In genomic region chr11:44095506-44096359, GRCh38 we compare ENCODE assay signal across 8 cellular contexts. TPM values are rescaled to one million over a fixed set of nuclear protein-coding genes. Genes with fewer than 3 reads are reported as not detected.
A peak's percentile ranks its signal among the peaks of the same experiment; 100 is the strongest.
DNase-seq lines count a peak whose midpoint lies in the region; ATAC-seq and TF ChIP-seq lines count a peak whose summit lies in the region.

EXT2 (plus strand) TSS chr11:44095678; CDS start chr11:44107713, 12,035 bp downstream.

- H3K36me3 ChIP-seq in adrenal gland (replicated peaks in 1 of 2) = no peaks in the 10 kb centered on the region
- H3K36me3 ChIP-seq in prostate gland = no peaks in the 10 kb centered on the region

- peaks cover 6 to 21% of the 10 kb centered on the region in 2 donors for H3K4me1 ChIP-seq in adrenal gland (replicated peaks in 1 of 2)
- peaks cover 9% of the 10 kb centered on the region for H3K4me1 ChIP-seq in prostate gland (replicated peaks)

- ATAC-seq in HG02798 (IDR thresholded peaks at IDR 0.05; ENCODE audit: poor library complexity, unreplicated experiment) (peak; percentile 96), left cardiac atrium (peak; percentile 98)

- H3K27me3 ChIP-seq in adrenal gland (no peaks in the 10 kb centered on the region), prostate gland (replicated peaks; ENCODE audit: insufficient read depth) (no peaks in the 10 kb centered on the region)

- in situ Hi-C loops in GM13976 (cut with MboI; ENCODE audit: low sequenced_read_pairs, unreplicated experiment) = loop anchor here (10.0 kb wide), 1 partner anchor 449 kb away; no protein-coding TSS in a partner anchor

- intact Hi-C loops in adrenal gland (cut with DNase I) (no loop called here), left cardiac atrium (cut with DNase I) (no loop called here), prostate gland (cut with DNase I) (loop anchor here (5.0 kb wide), 1 partner anchor 442 kb away; no protein-coding TSS in a partner anchor)

- TF ChIP-seq POLR2A in adrenal gland (IDR thresholded peaks at IDR 0.05) (peak; percentile 63 to 80), prostate gland (IDR thresholded peaks at IDR 0.05) (peak; percentile 67)

- WGBS in adrenal gland, 4 donors = 0 to 1% (median 0%) methylated on average over 24 to 83 of the region's 83 CpGs
- WGBS in prostate gland = under 1% methylated on average over 47 of the region's 83 CpGs

- H3K27ac ChIP-seq in adrenal gland = peak within 1 kb of the TSS; percentile 62 to 93 (median 71)
- peak within 1 kb of the TSS; percentile 67 to 76 for H3K27ac ChIP-seq in prostate gland

- H3K4me3 ChIP-seq in adrenal gland = peak within 1 kb of the TSS; percentile 77 to 94 (median 88)
- H3K4me3 ChIP-seq in prostate gland = peak within 1 kb of the TSS; percentile 69 to 88

- TF ChIP-seq CTCF in GM13976 (IDR thresholded peaks at IDR 0.05; ENCODE audit: borderline replicate concordance, control extremely low read depth, extremely low read depth, insufficient read depth, missing control alignments) (peak; percentile 98), adrenal gland (IDR thresholded peaks at IDR 0.05) (peak; percentile 62 to 93 (median 80)), prostate gland (IDR thresholded peaks at IDR 0.05) (peak; percentile 59 to 95 (median 92))

- DNase-seq in GM13976 (ENCODE audit: low spot score) = peak; percentile 95
- DNase-seq in NCI-H1417 treated with DMSO at 0.1 percent for 48 hours (lab: John Stamatoyannopoulos, UW) = peak; percentile 32
- DNase-seq in T-helper 1 cell = peak; percentile 71 to 84 (median 81)
- DNase-seq in adrenal gland = peak; percentile 89 to 94 (median 90)
- DNase-seq in left cardiac atrium = peak; percentile 91
- peak; percentile 85 for DNase-seq in prostate gland (ENCODE audit: low spot score)
- peak; percentile 90 for DNase-seq in ureter (ENCODE audit: low spot score)

- H3K9me3 ChIP-seq in adrenal gland (replicated peaks in 1 of 3) = no peaks in the 10 kb centered on the region
- H3K9me3 ChIP-seq in prostate gland = no peaks in the 10 kb centered on the region

RNA-seq across cellular contexts. Expression of gene EXT2, which starts in this region (rescaled TPM):
- 10 to 100 TPM; 41.3 to 89.3 (median 48.0) TPM for total RNA-seq in adrenal gland
- 10 to 100 TPM; 28.7 to 49.6 (median 32.3) TPM for polyA plus RNA-seq in adrenal gland
- total RNA-seq in left cardiac atrium = 10 to 100 TPM; 33.7 to 34.6 TPM
- total RNA-seq in prostate gland = 10 to 100 TPM; 76.5 to 96.7 TPM
- total RNA-seq in ureter = 48.1 TPM

Comparison
In these comparisons a context has a peak if more than half of its experiments do, and no peak if none do; other contexts are left out.
1. Peak in every context shown above with its lines: DNase-seq, ATAC-seq, H3K4me3 ChIP-seq and H3K27ac ChIP-seq.
2. DNase-seq: peak in every context shown above with its lines; median percentile 95 in GM13976; 91 in left cardiac atrium; 90 in adrenal gland; 90 in ureter; 85 in prostate gland; 81 in T-helper 1 cell; 32 in NCI-H1417 treated with DMSO at 0.1 percent for 48 hours.